Comparison of ENCODE assay signal across 8 cellular contexts in genomic region chr19:41928754-41929535, GRCh38. TPM values are rescaled to one million over a fixed set of nuclear protein-coding genes. Genes with fewer than 3 reads are reported as not detected.
DNase-seq lines count a peak whose midpoint lies in the region; ATAC-seq and TF ChIP-seq lines count a peak whose summit lies in the region.

No MANE protein-coding gene starts in this region.

- no peak for TF ChIP-seq EP300 in transverse colon (IDR thresholded peaks at IDR 0.05; ENCODE audit: low read depth)

- peak; percentile 59 for DNase-seq in activated naive CD4-positive, alpha-beta T cell treated with anti-CD3 and anti-CD28 coated beads, Interleukin-2, amount 10 ng/mL, durations not matched to agents 7 days and 5 days
- no peak for DNase-seq in activated naive CD4-positive, alpha-beta T cell (lab: John Stamatoyannopoulos, UW)
- no peak for DNase-seq in WTC11 (ENCODE audit: low spot score)
- no peak for DNase-seq in immature natural killer cell
- DNase-seq in transverse colon: peak; percentile 55
- DNase-seq in SJCRH30: no peak
- DNase-seq in UCSD-AML1 (lab: John Stamatoyannopoulos, UW; ENCODE audit: unreplicated experiment): no peak
- DNase-seq in anterior cingulate cortex (lab: John Stamatoyannopoulos, UW): no peak

- peaks cover 0 to 22% (median 17%) of the 10 kb centered on the region in 4 donors for H3K4me1 ChIP-seq in transverse colon
- H3K4me1 ChIP-seq in SJCRH30: peaks cover 7% of the 10 kb centered on the region

- H3K27ac Mint-ChIP-seq in activated naive CD4-positive, alpha-beta T cell treated with anti-CD3 and anti-CD28 coated beads, Interleukin-2, amount 10 ng/mL, durations not matched to agents 7 days and 5 days: peak overlapping the region; percentile 2
- H3K27ac Mint-ChIP-seq in WTC11 (no peak overlapping the region), immature natural killer cell (peak overlapping the region in 5 of 6 donors; percentile 73 to 85 (median 81))

- H3K4me3 ChIP-seq in transverse colon (peak overlapping the region in 3 of 4 donors; percentile 39 to 54 (median 47)), SJCRH30 (no peak overlapping the region)

- no peak overlapping the region for H3K4me3 Mint-ChIP-seq in activated naive CD4-positive, alpha-beta T cell treated with anti-CD3 and anti-CD28 coated beads, Interleukin-2, amount 10 ng/mL, durations not matched to agents 7 days and 5 days
- H3K4me3 Mint-ChIP-seq in WTC11 (peak overlapping the region; percentile 72), immature natural killer cell (peak overlapping the region; percentile 87 to 99 (median 93))

- CTCF ChIA-PET in activated naive CD4-positive, alpha-beta T cell treated with anti-CD3 and anti-CD28 coated beads, Interleukin-2, amount 10 ng/mL, durations not matched to agents 7 days and 5 days (lab: Charles Lee): interaction anchor here (0.8 to 2.3 kb wide), 3 partner anchors 40 to 56 kb away, joined by 3 to 9 read pairs (median 5); no protein-coding TSS in a partner anchor
- CTCF ChIA-PET in WTC11 (lab: Charles Lee): interaction anchor here (0.5 to 4.7 kb wide), 18 partner anchors 8 to 108 kb away, joined by 3 to 34 read pairs (median 4); partner anchors contain the start of gene RABAC1

- TF ChIP-seq CTCF in WTC11 (IDR thresholded peaks at IDR 0.05) (no peak), transverse colon (IDR thresholded peaks at IDR 0.05) (no peak)

- peaks cover 45% of the 10 kb centered on the region for H3K27me3 Mint-ChIP-seq in activated naive CD4-positive, alpha-beta T cell treated with anti-CD3 and anti-CD28 coated beads, Interleukin-2, amount 10 ng/mL, durations not matched to agents 7 days and 5 days
- H3K27me3 Mint-ChIP-seq in WTC11 (ENCODE audit: low read depth): peaks cover 54% of the 10 kb centered on the region
- H3K27me3 Mint-ChIP-seq in immature natural killer cell (ENCODE audit: low read depth in 3 of 3): peaks cover 8 to 13% (median 10%) of the 10 kb centered on the region in 3 donors

- POLR2A ChIA-PET in WTC11 (lab: Charles Lee): interaction anchor here (1.3 kb wide), 1 partner anchor 56 kb away, joined by 6 read pairs; no protein-coding TSS in a partner anchor

- no peak for TF ChIP-seq POLR2A in transverse colon (IDR thresholded peaks at IDR 0.05)

- in situ Hi-C loops in transverse colon (cut with MboI; ENCODE audit: low pct_ligation_motif_present in 1 of 4, low pct_unique_long_range_greater_than_20kb in 1 of 4, low sequenced_read_pairs in 3 of 4): no loop called here

- peaks cover 32% of the 10 kb centered on the region for H3K4me1 Mint-ChIP-seq in activated naive CD4-positive, alpha-beta T cell treated with anti-CD3 and anti-CD28 coated beads, Interleukin-2, amount 10 ng/mL, durations not matched to agents 7 days and 5 days
- H3K4me1 Mint-ChIP-seq in WTC11: peaks cover 31% of the 10 kb centered on the region
- peaks cover 28 to 37% of the 10 kb centered on the region in 2 donors for H3K4me1 Mint-ChIP-seq in immature natural killer cell

- no peaks in the 10 kb centered on the region for H3K36me3 ChIP-seq in transverse colon
- no peaks in the 10 kb centered on the region for H3K36me3 ChIP-seq in SJCRH30

- H3K27me3 ChIP-seq in transverse colon (peaks cover 97% of the 10 kb centered on the region), SJCRH30 (peaks cover 65% of the 10 kb centered on the region)

- H3K9me3 ChIP-seq in transverse colon (no peaks in the 10 kb centered on the region), SJCRH30 (replicated peaks) (no peaks in the 10 kb centered on the region)

- peak; percentile 5; the same call in 1 of the 2 replicates for ATAC-seq in WTC11

- H3K27ac ChIP-seq in transverse colon (peak overlapping the region in 1 of 4 donors; percentile 25), SJCRH30 (no peak overlapping the region)

- intact Hi-C loops in transverse colon (cut with DNase I; ENCODE audit: low total_unique reads): no loop called here

- 6% methylated on average over 25 of the region's 29 CpGs; no CpG with 5 or more reads in 1 of the 2 donors for WGBS in transverse colon (ENCODE audit: low coverage in 1 of 2), 2 donors

- H3K36me3 Mint-ChIP-seq in activated naive CD4-positive, alpha-beta T cell treated with anti-CD3 and anti-CD28 coated beads, Interleukin-2, amount 10 ng/mL, durations not matched to agents 7 days and 5 days: no peaks in the 10 kb centered on the region
- H3K36me3 Mint-ChIP-seq in WTC11 (no peaks in the 10 kb centered on the region), immature natural killer cell (no peaks in the 10 kb centered on the region)

- H3K9me3 Mint-ChIP-seq in activated naive CD4-positive, alpha-beta T cell treated with anti-CD3 and anti-CD28 coated beads, Interleukin-2, amount 10 ng/mL, durations not matched to agents 7 days and 5 days: no peaks in the 10 kb centered on the region
- H3K9me3 Mint-ChIP-seq in WTC11 (no peaks in the 10 kb centered on the region), immature natural killer cell (no peaks in the 10 kb centered on the region)

TF ChIP-seq in WTC11, 78 proteins besides CTCF, POLR2A, EP300 and RAD21:
- no peak for TF ChIP-seq ERG (CRISPR knock-in tag; IDR thresholded peaks at IDR 0.05)
- TF ChIP-seq ZBTB43 (CRISPR knock-in tag; IDR thresholded peaks at IDR 0.05): no peak
- TF ChIP-seq NFE2L1 (CRISPR knock-in tag; IDR thresholded peaks at IDR 0.05): no peak
- TF ChIP-seq AR (CRISPR knock-in tag; IDR thresholded peaks at IDR 0.05): no peak
TF ChIP-seq in WTC11: peak in this region for 0.

RNA-seq across cellular contexts. Expression of gene ERFL, which starts 0.7 kb away (rescaled TPM):
- total RNA-seq in WTC11 (2021) (0.30 to 0.66 TPM (median 0.31 TPM) in 3 replicates), transverse colon (1 to 10 TPM in 2 of 4 donors, under 1 TPM in 2; 0.27 to 1.9 (median 0.95) TPM)
- under 1 TPM in 1 of 3 donors, not detected in 2; 0.11 TPM for polyA plus RNA-seq in immature natural killer cell
- total RNA-seq in SJCRH30 (2014; rRNA removed; shearing (Covaris generic)): not detected in 2 replicates

RNA-seq across cellular contexts. Expression of gene RABAC1, which starts 30.2 kb away (rescaled TPM):
- total RNA-seq in WTC11 (2021) (159 to 184 TPM (median 159 TPM) in 3 replicates), transverse colon (100 to 1,000 TPM in 3 of 4 donors, 10 to 100 TPM in 1; 75.6 to 235 (median 165) TPM)
- polyA plus RNA-seq in immature natural killer cell: 100 to 1,000 TPM; 263 to 375 (median 373) TPM
- total RNA-seq in SJCRH30 (2014; rRNA removed; shearing (Covaris generic)): 106 and 129 TPM in 2 replicates

RNA-seq across cellular contexts. Expression of gene ARHGEF1, which starts 46.0 kb away (rescaled TPM):
- total RNA-seq in WTC11 (2021) (77.2 to 102 TPM (median 82.9 TPM) in 3 replicates), transverse colon (100 to 1,000 TPM in 2 of 4 donors, 10 to 100 TPM in 2; 64.3 to 215 (median 113) TPM)
- 100 to 1,000 TPM; 129 to 394 (median 156) TPM for polyA plus RNA-seq in immature natural killer cell
- total RNA-seq in SJCRH30 (2014; rRNA removed; shearing (Covaris generic)): 52.4 and 53.8 TPM in 2 replicates

RNA-seq across cellular contexts. Expression of gene CD79A, which starts 51.9 kb away (rescaled TPM):
- total RNA-seq in WTC11 (2021): 0.42 to 1.2 TPM (median 0.71 TPM) in 3 replicates
- 1 to 10 TPM; 4.1 to 8.3 (median 5.1) TPM for polyA plus RNA-seq in immature natural killer cell
- 10 to 100 TPM in 1 of 4 donors, 1 to 10 TPM in 2, not detected in 1; 2.3 to 33.0 (median 8.2) TPM for total RNA-seq in transverse colon
- 0.61 TPM in 1 of 2 replicates, not detected in the other for total RNA-seq in SJCRH30 (2014; rRNA removed; shearing (Covaris generic))

Comparison
In these comparisons a context has a peak if more than half of its experiments do, and no peak if none do; other contexts are left out.
1. DNase-seq: peak in activated naive CD4-positive, alpha-beta T cell treated with anti-CD3 and anti-CD28 coated beads, Interleukin-2, amount 10 ng/mL, durations not matched to agents 7 days and 5 days (single experiment) and transverse colon (single experiment); none in activated naive CD4-positive, alpha-beta T cell (0 of 4), WTC11 (single experiment), immature natural killer cell (0 of 3), SJCRH30 (0 of 2), UCSD-AML1 (single experiment) and anterior cingulate cortex (0 of 58).